In genomic region chr2:195998070-195998469, GRCh38 we compare ENCODE assay signal across 35 cellular contexts.
"Had no signal": no experiment of that assay in that cellular context is flagged by ENCODE, and none has a peak within 500 bp of the region (broad histone marks: within the 10 kb centered on the region; RNA-seq: fewer than 3 reads in every experiment).

No MANE protein-coding gene starts in this region.

- H3K36me3 ChIP-seq: MG63 had no signal

- H3K9me3 ChIP-seq: MG63 had no signal

- H3K27me3 ChIP-seq: MG63 had no signal

- H3K4me3 ChIP-seq: MG63 had no signal

- DNase-seq: Karpas-422, Kasumi-1, MG63, MM.1S, MV-4-11, NCI-H1048, NCI-H1092, NCI-H1092 treated with DMSO at 0.1 percent for 48 hours, NCI-H1105, NCI-H1105 treated with DMSO at 0.1 percent for 48 hours, NCI-H1417, NCI-H1417 treated with DMSO at 0.1 percent for 48 hours, NCI-H1436, NCI-H1436 treated with DMSO at 0.1 percent for 48 hours, NCI-H146, NCI-H1694, NCI-H1694 treated with DMSO at 0.1 percent for 48 hours, NCI-H187, NCI-H187 treated with DMSO at 0.1 percent for 48 hours, NCI-H1930, NCI-H2029, NCI-H2029 treated with DMSO at 0.1 percent for 48 hours, NCI-H2081, NCI-H2081 treated with DMSO at 0.1 percent for 48 hours, NCI-H2107, NCI-H2171, NCI-H2171 treated with DMSO at 0.1 percent for 48 hours, NCI-H2227 treated with DMSO at 0.1 percent for 48 hours, NCI-H226, NCI-H345, NCI-H446, NCI-H446 treated with DMSO at 0.1 percent for 48 hours, NCI-H510A, NCI-H510A treated with DMSO at 0.1 percent for 48 hours, NCI-H524 had no signal
